ENCODE assay signal across 15 cellular contexts in genomic region chr19:33755314-33756020, GRCh38. TPM values are rescaled to one million over a fixed set of nuclear protein-coding genes. Genes with fewer than 3 reads are reported as not detected.
DNase-seq lines count a peak whose midpoint lies in the region; TF ChIP-seq lines count a peak whose summit lies in the region.
"Had no signal": no experiment of that assay in that cellular context is flagged by ENCODE, and none has a peak within 500 bp of the region (broad histone marks: within the 10 kb centered on the region; RNA-seq: fewer than 3 reads in every experiment).

No MANE protein-coding gene starts in this region.

- DNase-seq in NCI-H1694 treated with DMSO at 0.1 percent for 48 hours (lab: John Stamatoyannopoulos, UW) (peak; percentile 11), NCI-H1694 (lab: John Stamatoyannopoulos, UW) (no peak), NCI-H2227 (lab: John Stamatoyannopoulos, UW; ENCODE audit: unreplicated experiment) (peak; percentile 89), glutamatergic neuron (no peak), type B pancreatic cell (ENCODE audit: extremely low spot score, unreplicated experiment) (peak; percentile 48), GM13976 (ENCODE audit: low spot score) (no peak), SW 1271 (lab: John Stamatoyannopoulos, UW) (no peak)
- no peak for DNase-seq in activated CD4-positive, alpha-beta T cell treated with anti-CD3 and anti-CD28 coated beads, Interleukin-2, amount 50 U/mL, for 4 hours
- DNase-seq: 8988T; CD8-positive, alpha-beta memory T cell; MM.1S; NCI-H1092 treated with DMSO at 0.1 percent for 48 hours; NCI-H187 treated with DMSO at 0.1 percent for 48 hours; NCI-H446 treated with DMSO at 0.1 percent for 48 hours; NCI-H774 had no signal

- peaks cover 48% of the 10 kb centered on the region for H3K4me1 Mint-ChIP-seq in glutamatergic neuron (ENCODE audit: low read depth, unreplicated experiment)
- peaks cover 11% of the 10 kb centered on the region for H3K4me1 Mint-ChIP-seq in type B pancreatic cell (ENCODE audit: unreplicated experiment)
- H3K4me1 Mint-ChIP-seq: CD8-positive, alpha-beta memory T cell had no signal

- TF ChIP-seq CTCF in glutamatergic neuron (IDR thresholded peaks at IDR 0.05; ENCODE audit: partially characterized antibody, unreplicated experiment) (no peak), type B pancreatic cell (conservative IDR thresholded peaks at IDR 0.05) (no peak), GM13976 (IDR thresholded peaks at IDR 0.05; ENCODE audit: borderline replicate concordance, control extremely low read depth, extremely low read depth, insufficient read depth, missing control alignments) (no peak)

- H3K27me3 Mint-ChIP-seq in glutamatergic neuron (ENCODE audit: unreplicated experiment) (peaks cover 35% of the 10 kb centered on the region), type B pancreatic cell (peaks cover 16% of the 10 kb centered on the region)

- H3K4me3 Mint-ChIP-seq in glutamatergic neuron (ENCODE audit: unreplicated experiment) (peak overlapping the region; percentile 42), type B pancreatic cell (no peak overlapping the region)
- H3K4me3 Mint-ChIP-seq: CD8-positive, alpha-beta memory T cell had no signal

- peak overlapping the region; percentile 26 for H3K27ac Mint-ChIP-seq in glutamatergic neuron (ENCODE audit: unreplicated experiment)
- H3K27ac Mint-ChIP-seq in type B pancreatic cell: no peak overlapping the region
- H3K27ac Mint-ChIP-seq: CD8-positive, alpha-beta memory T cell had no signal

- H3K9me3 Mint-ChIP-seq in glutamatergic neuron (ENCODE audit: unreplicated experiment) (peaks cover 34% of the 10 kb centered on the region), type B pancreatic cell (no peaks in the 10 kb centered on the region)
- H3K9me3 Mint-ChIP-seq: CD8-positive, alpha-beta memory T cell had no signal

- in situ Hi-C loops in GM13976 (cut with MboI; ENCODE audit: low sequenced_read_pairs, unreplicated experiment): loop anchor here (25.0 kb wide), 1 partner anchor 518 kb away; the partner anchor contains the start of gene SLC7A10

- H3K36me3 Mint-ChIP-seq in glutamatergic neuron (ENCODE audit: unreplicated experiment): peaks cover 7% of the 10 kb centered on the region
- no peaks in the 10 kb centered on the region for H3K36me3 Mint-ChIP-seq in type B pancreatic cell
- H3K36me3 Mint-ChIP-seq: CD8-positive, alpha-beta memory T cell had no signal

RNA-seq across cellular contexts. Expression of gene KCTD15, which starts 41.2 kb away (rescaled TPM):
- 53.4 TPM for total RNA-seq in glutamatergic neuron (ENCODE audit: unreplicated experiment)
- total RNA-seq in type B pancreatic cell (ENCODE audit: low replicate concordance): 18.1 and 53.2 TPM in 2 replicates

Comparison
In these comparisons a context has a peak if more than half of its experiments do, and no peak if none do; other contexts are left out.
1. DNase-seq: peak in NCI-H1694 treated with DMSO at 0.1 percent for 48 hours (single experiment), NCI-H2227 (single experiment) and type B pancreatic cell (single experiment); none in NCI-H1694 (single experiment), glutamatergic neuron (single experiment), GM13976 (single experiment), activated CD4-positive, alpha-beta T cell treated with anti-CD3 and anti-CD28 coated beads, Interleukin-2, amount 50 U/mL, for 4 hours (0 of 2) and SW 1271 (0 of 2).